21 cellular contexts compared by ENCODE assay signal in the genomic region with DNA sequence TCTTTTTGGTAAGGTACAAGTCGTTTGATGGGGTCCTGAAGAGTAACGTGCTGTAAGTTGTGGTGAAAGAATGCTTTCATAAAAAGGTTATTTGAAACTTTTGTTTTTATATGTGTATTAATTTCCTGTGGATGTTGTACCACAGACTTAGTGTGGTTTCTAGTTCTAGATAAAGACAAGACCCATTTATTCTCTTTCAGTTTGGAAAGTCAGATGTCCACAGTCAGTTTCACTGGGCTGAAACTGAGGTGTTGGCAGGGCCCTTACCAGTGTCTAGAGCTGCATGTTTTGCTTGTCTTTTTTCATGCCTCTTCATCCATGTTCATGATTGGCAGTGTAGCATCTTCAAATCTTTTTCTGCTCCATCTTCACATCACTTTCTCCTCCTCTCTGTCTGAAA. TPM values are rescaled to one million over a fixed set of nuclear protein-coding genes. Genes with fewer than 3 reads are reported as not detected.
DNase-seq lines count a peak whose midpoint lies in the region; ATAC-seq lines count a peak whose summit lies in the region.
"Had no signal": no experiment of that assay in that cellular context is flagged by ENCODE, and none has a peak within 500 bp of the region (broad histone marks: within the 10 kb centered on the region; RNA-seq: fewer than 3 reads in every experiment).

No MANE protein-coding gene starts in this region.

- peak; percentile 56 for ATAC-seq in HG03159 (IDR thresholded peaks at IDR 0.05; ENCODE audit: unreplicated experiment)
- ATAC-seq in stimulated activated effector memory CD8-positive, alpha-beta T cell treated with anti-CD3 and anti-CD28 coated beads, Interleukin-12 subunit alpha, Interleukin-12 subunit beta, amount 100 ng/mL, for 72 hours: peak; percentile 83
- ATAC-seq: GM23338, heart left ventricle, left ventricle myocardium superior had no signal

- peaks cover 50% of the 10 kb centered on the region for H3K4me1 Mint-ChIP-seq in activated T-cell treated with anti-CD3 and anti-CD28 coated beads, Interleukin-2, amount 50 U/mL, for 24 hours (ENCODE audit: low read depth)
- peaks cover 35% of the 10 kb centered on the region for H3K4me1 Mint-ChIP-seq in activated naive CD8-positive, alpha-beta T cell treated with anti-CD3 and anti-CD28 coated beads for 36 hours
- peaks cover 20% of the 10 kb centered on the region for H3K4me1 Mint-ChIP-seq in stimulated activated effector memory CD8-positive, alpha-beta T cell treated with anti-CD3 and anti-CD28 coated beads, Interleukin-12 subunit alpha, Interleukin-12 subunit beta, amount 100 ng/mL, for 72 hours
- H3K4me1 Mint-ChIP-seq: brain, GM23338 had no signal

- DNase-seq in activated T-cell treated with anti-CD3 and anti-CD28 coated beads, Interleukin-2, amount 50 U/mL, for 24 hours: no peak
- DNase-seq in activated T-cell treated with anti-CD3 and anti-CD28 coated beads, Interleukin-2, amount 50 U/mL, for 1 hour: no peak
- DNase-seq in activated naive CD8-positive, alpha-beta T cell treated with anti-CD3 and anti-CD28 coated beads for 36 hours: no peak
- DNase-seq in stimulated activated effector memory CD8-positive, alpha-beta T cell treated with anti-CD3 and anti-CD28 coated beads, Interleukin-12 subunit alpha, Interleukin-12 subunit beta, amount 100 ng/mL, for 72 hours (ENCODE audit: low spot score in 2 of 2): no peak
- DNase-seq in iPS-NIHi11 (ENCODE audit: low spot score) (no peak), COLO668 (lab: John Stamatoyannopoulos, UW; ENCODE audit: unreplicated experiment) (no peak), cerebellum (ENCODE audit: low spot score) (no peak)
- DNase-seq: colonic mucosa; DMS79 treated with DMSO at 0.1 percent for 48 hours; heart left ventricle; left ventricle myocardium superior; NCI-H1417 treated with DMSO at 0.1 percent for 48 hours; NCI-H748 treated with DMSO at 0.1 percent for 48 hours; Right ventricle myocardium superior; stimulated activated CD4-positive, alpha-beta T cell treated with anti-CD3 and anti-CD28 coated beads, Interleukin-12 subunit alpha, Interleukin-12 subunit beta, amount 100 ng/mL, for 4 hours; stimulated activated CD8-positive, alpha-beta memory T cell treated with anti-CD3 and anti-CD28 coated beads, Interleukin-4, amount 100 ng/mL, for 48 hours had no signal

- no peak overlapping the region for H3K4me3 Mint-ChIP-seq in activated T-cell treated with anti-CD3 and anti-CD28 coated beads, Interleukin-2, amount 50 U/mL, for 24 hours
- H3K4me3 Mint-ChIP-seq in activated naive CD8-positive, alpha-beta T cell treated with anti-CD3 and anti-CD28 coated beads for 36 hours: no peak overlapping the region
- H3K4me3 Mint-ChIP-seq in stimulated activated effector memory CD8-positive, alpha-beta T cell treated with anti-CD3 and anti-CD28 coated beads, Interleukin-12 subunit alpha, Interleukin-12 subunit beta, amount 100 ng/mL, for 72 hours: no peak overlapping the region
- H3K4me3 Mint-ChIP-seq: brain, GM23338 had no signal

- peak overlapping the region; percentile 80 for H3K27ac Mint-ChIP-seq in activated T-cell treated with anti-CD3 and anti-CD28 coated beads, Interleukin-2, amount 50 U/mL, for 24 hours
- H3K27ac Mint-ChIP-seq in activated naive CD8-positive, alpha-beta T cell treated with anti-CD3 and anti-CD28 coated beads for 36 hours: peak overlapping the region; percentile 68
- H3K27ac Mint-ChIP-seq in stimulated activated effector memory CD8-positive, alpha-beta T cell treated with anti-CD3 and anti-CD28 coated beads, Interleukin-12 subunit alpha, Interleukin-12 subunit beta, amount 100 ng/mL, for 72 hours: no peak overlapping the region
- H3K27ac Mint-ChIP-seq: activated naive CD4-positive, alpha-beta T cell treated with anti-CD3 and anti-CD28 coated beads, Interleukin-2, amount 50 U/mL, for 72 hours; brain; GM23338 had no signal

- H3K9me3 Mint-ChIP-seq in activated T-cell treated with anti-CD3 and anti-CD28 coated beads, Interleukin-2, amount 50 U/mL, for 24 hours: peaks cover 25% of the 10 kb centered on the region
- peaks cover 27% of the 10 kb centered on the region for H3K9me3 Mint-ChIP-seq in activated naive CD8-positive, alpha-beta T cell treated with anti-CD3 and anti-CD28 coated beads for 36 hours
- H3K9me3 Mint-ChIP-seq in stimulated activated effector memory CD8-positive, alpha-beta T cell treated with anti-CD3 and anti-CD28 coated beads, Interleukin-12 subunit alpha, Interleukin-12 subunit beta, amount 100 ng/mL, for 72 hours: peaks cover 15% of the 10 kb centered on the region

- H3K27me3 Mint-ChIP-seq in activated T-cell treated with anti-CD3 and anti-CD28 coated beads, Interleukin-2, amount 50 U/mL, for 24 hours: no peaks in the 10 kb centered on the region
- no peaks in the 10 kb centered on the region for H3K27me3 Mint-ChIP-seq in activated naive CD8-positive, alpha-beta T cell treated with anti-CD3 and anti-CD28 coated beads for 36 hours
- H3K27me3 Mint-ChIP-seq: brain; CD4-positive, CD25-positive, alpha-beta regulatory T cell had no signal

- peaks cover 8% of the 10 kb centered on the region for H3K36me3 Mint-ChIP-seq in activated T-cell treated with anti-CD3 and anti-CD28 coated beads, Interleukin-2, amount 50 U/mL, for 24 hours (ENCODE audit: low read depth)
- peaks cover 18% of the 10 kb centered on the region for H3K36me3 Mint-ChIP-seq in activated naive CD8-positive, alpha-beta T cell treated with anti-CD3 and anti-CD28 coated beads for 36 hours
- H3K36me3 Mint-ChIP-seq in stimulated activated effector memory CD8-positive, alpha-beta T cell treated with anti-CD3 and anti-CD28 coated beads, Interleukin-12 subunit alpha, Interleukin-12 subunit beta, amount 100 ng/mL, for 72 hours: no peaks in the 10 kb centered on the region
- H3K36me3 Mint-ChIP-seq: brain had no signal

RNA-seq across cellular contexts. Expression of gene DOCK10, which starts 22.1 kb away (rescaled TPM):
- 100 to 1,000 TPM; 154 to 159 TPM for total RNA-seq in activated naive CD8-positive, alpha-beta T cell treated with anti-CD3 and anti-CD28 coated beads for 36 hours
- 53.0 TPM for total RNA-seq in cerebellum
